ENCODE assay signal across 20 cellular contexts in genomic region chr7:110673148-110673547, GRCh38.
"Had no signal": no experiment of that assay in that cellular context is flagged by ENCODE, and none has a peak within 500 bp of the region (broad histone marks: within the 10 kb centered on the region; RNA-seq: fewer than 3 reads in every experiment).

No MANE protein-coding gene starts in this region.

- H3K4me3 Mint-ChIP-seq: mesothelial cell of epicardium; naive thymus-derived CD8-positive, alpha-beta T cell had no signal

- H3K27me3 Mint-ChIP-seq: naive B cell; naive thymus-derived CD8-positive, alpha-beta T cell had no signal

- H3K9me3 ChIP-seq: esophagus muscularis mucosa had no signal

- DNase-seq: dermis blood vessel endothelial cell; dorsolateral prefrontal cortex; effector CD4-positive, alpha-beta T cell; effector memory CD4-positive, alpha-beta T cell; foreskin keratinocyte; heart left ventricle; hypothalamus; left cardiac atrium; left lung; left ventricle myocardium superior; lower lobe of right lung; mesenchymal stem cell; mucosa of descending colon; naive B cell; naive thymus-derived CD8-positive, alpha-beta T cell had no signal

- H3K4me1 Mint-ChIP-seq: naive B cell; naive thymus-derived CD8-positive, alpha-beta T cell had no signal

- H3K4me3 ChIP-seq: coronary artery, dorsolateral prefrontal cortex, esophagus muscularis mucosa, gastroesophageal sphincter, heart left ventricle, hepatocyte, left lung, lower lobe of right lung, mucosa of descending colon had no signal

- ATAC-seq: foreskin keratinocyte; gastroesophageal sphincter; heart left ventricle; left cardiac atrium; left lung; left ventricle myocardium superior; lower lobe of right lung; mucosa of descending colon; naive thymus-derived CD8-positive, alpha-beta T cell had no signal

- H3K36me3 ChIP-seq: esophagus muscularis mucosa, gastroesophageal sphincter, heart left ventricle, left lung, lower lobe of right lung had no signal

- H3K4me1 ChIP-seq: esophagus muscularis mucosa, foreskin keratinocyte, gastroesophageal sphincter, left lung, lower lobe of right lung had no signal

- H3K27ac Mint-ChIP-seq: mesothelial cell of epicardium; naive B cell; naive thymus-derived CD8-positive, alpha-beta T cell had no signal

- H3K27me3 ChIP-seq: dorsolateral prefrontal cortex, esophagus muscularis mucosa, foreskin keratinocyte, gastroesophageal sphincter, heart left ventricle, hepatocyte, left lung had no signal

- H3K27ac ChIP-seq: coronary artery, dorsolateral prefrontal cortex, esophagus muscularis mucosa, foreskin keratinocyte, gastroesophageal sphincter, heart left ventricle, hepatocyte, left lung, lower lobe of right lung had no signal
